Comparison of ENCODE assay signal across 8 cellular contexts in the genomic region with DNA sequence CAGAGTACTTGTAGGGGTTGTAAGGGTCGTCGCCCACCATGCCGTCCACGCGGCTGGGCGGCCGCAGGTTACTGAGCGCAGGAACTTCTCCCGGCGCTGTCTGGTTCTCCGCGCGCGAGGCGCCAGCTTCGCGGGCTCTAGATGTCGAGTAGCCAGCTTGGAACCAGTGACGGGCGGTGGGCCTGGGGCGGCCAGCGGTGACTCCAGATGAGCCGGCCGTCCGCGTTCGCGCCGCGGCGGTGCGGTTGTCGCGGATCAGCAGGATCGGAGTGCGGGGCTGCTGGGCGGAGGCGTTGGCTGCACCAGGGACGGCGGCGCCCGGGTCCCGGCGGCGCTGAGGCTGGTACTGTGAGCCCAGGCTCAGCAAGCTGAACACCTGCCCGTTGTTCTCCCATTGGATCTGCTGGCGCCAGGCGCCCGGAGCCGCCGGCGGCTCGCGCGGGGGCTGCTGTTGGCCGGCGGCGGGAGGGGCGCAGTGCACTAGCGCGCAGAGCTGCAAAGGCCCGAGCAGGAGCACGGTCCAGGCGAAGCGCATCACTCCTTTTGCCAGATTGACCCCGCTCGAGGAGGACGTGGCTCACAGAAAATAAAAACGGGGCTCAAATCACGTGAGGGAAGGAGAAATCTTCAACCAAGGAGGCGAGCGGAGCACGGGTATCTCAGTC. TPM values are rescaled to one million over a fixed set of nuclear protein-coding genes. Genes with fewer than 3 reads are reported as not detected.
DNase-seq lines count a peak whose midpoint lies in the region; ATAC-seq and TF ChIP-seq lines count a peak whose summit lies in the region.

No MANE protein-coding gene starts in this region.

- peak overlapping the region; percentile 47 to 69 for H3K9ac ChIP-seq in mucosa of rectum (ENCODE audit: low read depth in 1 of 2, low read length in 2 of 2)

- peak overlapping the region; percentile 76 for H3K27ac ChIP-seq in RWPE2 (ENCODE audit: poor library complexity, severe bottlenecking)
- H3K27ac ChIP-seq in effector memory CD4-positive, alpha-beta T cell (ENCODE audit: insufficient read depth, low read length, poor library complexity, severe bottlenecking) = no peak overlapping the region
- H3K27ac ChIP-seq in mucosa of rectum (ENCODE audit: low read depth in 2 of 2, low read length in 2 of 2) = peak overlapping the region; percentile 44
- peak overlapping the region; percentile 36 to 69 for H3K27ac ChIP-seq in uterus

- TF ChIP-seq CTCF in RWPE2 (IDR thresholded peaks at IDR 0.05; ENCODE audit: poor library complexity, severe bottlenecking) (no peak), uterus (IDR thresholded peaks at IDR 0.05) (no peak)

- H3K4me3 ChIP-seq in RWPE2 (ENCODE audit: severe bottlenecking) (peak overlapping the region; percentile 57), mucosa of rectum (ENCODE audit: low read length in 2 of 2) (peak overlapping the region; percentile 71 to 76), uterus (peak overlapping the region; percentile 48 to 52)
- peak overlapping the region; percentile 42 for H3K4me3 ChIP-seq in effector memory CD4-positive, alpha-beta T cell (ENCODE audit: insufficient read depth, low read depth, low read length, poor library complexity, severe bottlenecking)

- H3K4me1 ChIP-seq in RWPE2 (ENCODE audit: insufficient read depth, poor library complexity, severe bottlenecking) (peaks cover 17% of the 10 kb centered on the region), mucosa of rectum (ENCODE audit: control insufficient read depth in 2 of 2, insufficient read depth in 2 of 2, low read length in 2 of 2) (peaks cover 16 to 17% of the 10 kb centered on the region in 2 donors), uterus (no peaks in the 10 kb centered on the region)
- H3K4me1 ChIP-seq in effector memory CD4-positive, alpha-beta T cell (ENCODE audit: control insufficient read depth, insufficient read depth, low read length, poor library complexity, severe bottlenecking) = peaks cover 16% of the 10 kb centered on the region

- H3K36me3 ChIP-seq in RWPE2 (ENCODE audit: low read depth) = peaks cover 30% of the 10 kb centered on the region
- no peaks in the 10 kb centered on the region for H3K36me3 ChIP-seq in effector memory CD4-positive, alpha-beta T cell (ENCODE audit: control insufficient read depth, insufficient read depth, low read length)
- H3K36me3 ChIP-seq in mucosa of rectum (ENCODE audit: control insufficient read depth in 2 of 2, insufficient read depth in 2 of 2, low read length in 2 of 2) = no peaks in the 10 kb centered on the region
- no peaks in the 10 kb centered on the region for H3K36me3 ChIP-seq in uterus

- TF ChIP-seq POLR2A in uterus (IDR thresholded peaks at IDR 0.05) = no peak

- no peaks in the 10 kb centered on the region for H3K9me3 ChIP-seq in RWPE2 (ENCODE audit: severe bottlenecking)
- H3K9me3 ChIP-seq in effector memory CD4-positive, alpha-beta T cell (ENCODE audit: control insufficient read depth, low read length) = no peaks in the 10 kb centered on the region
- H3K9me3 ChIP-seq in mucosa of rectum (ENCODE audit: control insufficient read depth in 2 of 2, low read length in 2 of 2) = no peaks in the 10 kb centered on the region
- H3K9me3 ChIP-seq in uterus = no peaks in the 10 kb centered on the region

- intact Hi-C loops in uterus (cut with DNase I; ENCODE audit: low total_unique reads) = no loop called here

- H3K27me3 ChIP-seq in RWPE2 (ENCODE audit: insufficient read depth, poor library complexity, severe bottlenecking) (no peaks in the 10 kb centered on the region), mucosa of rectum (ENCODE audit: control insufficient read depth in 2 of 2, insufficient read depth in 2 of 2, low read length in 2 of 2) (peaks cover 5 to 12% of the 10 kb centered on the region in 2 donors), uterus (no peaks in the 10 kb centered on the region)
- H3K27me3 ChIP-seq in effector memory CD4-positive, alpha-beta T cell (replicated peaks; ENCODE audit: control insufficient read depth, insufficient read depth, low read length, poor library complexity, severe bottlenecking) = peaks cover 12% of the 10 kb centered on the region

- ATAC-seq in GM21825 (IDR thresholded peaks at IDR 0.05; ENCODE audit: unreplicated experiment) = peak; percentile 35
- peak; percentile 47 for ATAC-seq in RWPE2 (ENCODE audit: low read depth)

- peak; percentile 65 for DNase-seq in ELR (ENCODE audit: low read depth)
- DNase-seq in RWPE2 (ENCODE audit: low spot score) = no peak
- DNase-seq in effector memory CD4-positive, alpha-beta T cell = no peak
- DNase-seq in uterus = peak in 1 of 2 donors; percentile 29
- no peak for DNase-seq in stimulated activated naive CD4-positive, alpha-beta T cell treated with Interleukin-2 at 50 U/mL for 16 hours (lab: John Stamatoyannopoulos, UW)
- no peak for DNase-seq in activated CD4-positive, CD25-positive, alpha-beta regulatory T cell (lab: John Stamatoyannopoulos, UW)

RNA-seq across cellular contexts. Expression of a gene that starts 0.5 kb away (rescaled TPM):
- 10 to 100 TPM in 3 of 4 donors, 1 to 10 TPM in 1; 5.6 to 78.3 (median 22.5) TPM for total RNA-seq in uterus

RNA-seq across cellular contexts. Expression of a gene that starts 51.8 kb away (rescaled TPM):
- total RNA-seq in uterus = 1 to 10 TPM in 1 of 4 donors, under 1 TPM in 1, not detected in 2; 0.37 to 1.1 TPM
